1 cellular context compared by ENCODE assay signal in genomic region chr2:52269696-52270485, GRCh38.
TF ChIP-seq lines count a peak whose summit lies in the region.

No MANE protein-coding gene starts in this region.

TF ChIP-seq in HepG2, 621 proteins besides CTCF, POLR2A, EP300 and RAD21 (continued from another document):
- TF ChIP-seq ZHX1 (CRISPR knock-in tag; IDR thresholded peaks at IDR 0.05; ENCODE audit: low read depth) = no peak
- TF ChIP-seq HNRNPH1 (optimal IDR thresholded peaks at IDR 0.05; ENCODE audit: low read depth, low read length) = no peak
- no peak for TF ChIP-seq ZNF460 (CRISPR knock-in tag; IDR thresholded peaks at IDR 0.05; ENCODE audit: borderline replicate concordance)
- TF ChIP-seq XRCC5 (optimal IDR thresholded peaks at IDR 0.05; ENCODE audit: low read length) = no peak
